Comparison of ENCODE assay signal across 1 cellular context in genomic region chr13:91251573-91251972, GRCh38.
DNase-seq lines count a peak whose midpoint lies in the region; ATAC-seq, FAIRE-seq and TF ChIP-seq lines count a peak whose summit lies in the region.
"Not testable (repeated sequence)": the region's sequence is repeated elsewhere in the genome, so short reads cannot be mapped to it uniquely, and the experiment has no call there.

No MANE protein-coding gene starts in this region.

- BruUV-seq in K562 (replicated peaks; lab: Mats Ljungman, UMichigan), result not testable (repeated sequence)

- not testable (repeated sequence) for TF ChIP-seq CTCF in K562 (IDR thresholded peaks at IDR 0.05 in 2 of 3, conservative IDR thresholded peaks at IDR 0.05 in 1 of 3; ENCODE audit: insufficient read depth in 2 of 3, low read depth in 1 of 3, low read length in 3 of 3)

- H3K36me3 ChIP-seq in K562 (ENCODE audit: control insufficient read depth, insufficient read depth, low read length), result not testable (repeated sequence)

- POLR2A ChIA-PET in K562 (lab: Yijun Ruan, JAX), result interaction anchor here (0.5 kb wide), 1 partner anchor 121 kb away, joined by 3 read pairs; no protein-coding TSS in a partner anchor

- intact Hi-C loops in K562 (cut with micrococcal nuclease), result loop anchor here (10.0 kb wide), 1 partner anchor 483 kb away; no protein-coding TSS in a partner anchor

- H3K79me2 ChIP-seq in K562 (ENCODE audit: control insufficient read depth, insufficient read depth, low read length), result not testable (repeated sequence)

- in situ Hi-C loops in K562 (cut with MboI), result not testable (repeated sequence)

- not testable (repeated sequence) for H3K9ac ChIP-seq in K562 (ENCODE audit: insufficient read depth in 1 of 2, low read depth in 2 of 2, low read length in 2 of 2)

- not testable (repeated sequence) for H3K9me1 ChIP-seq in K562 (ENCODE audit: control insufficient read depth, insufficient read depth, low read length)

- not testable (repeated sequence) for ATAC-seq in K562

- not testable (repeated sequence) for DNase-seq in K562 (ENCODE audit: extremely low read depth in 1 of 4, low spot score in 3 of 4)

- H3K4me3 ChIP-seq in K562, result not testable (repeated sequence)

- H3K4me2 ChIP-seq in K562 (ENCODE audit: insufficient read depth, low read length), result not testable (repeated sequence)

- not testable (repeated sequence) for H2AFZ ChIP-seq in K562 (ENCODE audit: low read depth, low read length)

- not testable (repeated sequence) for H3K27ac ChIP-seq in K562 (ENCODE audit: extremely low read depth, low read depth, low read length)

- CTCF ChIA-PET in K562 (lab: Yijun Ruan, JAX; ENCODE audit: low intra/inter-chr PET ratio), result interaction anchor here (0.9 kb wide), 1 partner anchor 118 kb away, joined by 3 read pairs; no protein-coding TSS in a partner anchor

- WGBS in K562 (ENCODE audit: insufficient coverage, low coverage, missing lambda C conversion rate), result 2% methylated on average over 4 of the region's 4 CpGs

- H3K9me3 ChIP-seq in K562 (replicated peaks; ENCODE audit: control insufficient read depth, insufficient read depth, low read depth, low read length), result not testable (repeated sequence)

- H4K20me1 ChIP-seq in K562 (replicated peaks; ENCODE audit: control insufficient read depth, insufficient read depth, low read length), result not testable (repeated sequence)

- TF ChIP-seq EP300 in K562 (IDR thresholded peaks at IDR 0.05; ENCODE audit: low read length), result not testable (repeated sequence)

- H3K4me1 ChIP-seq in K562 (replicated peaks in 1 of 2; ENCODE audit: control insufficient read depth in 2 of 2, insufficient read depth in 2 of 2, low read length in 2 of 2), result not testable (repeated sequence)

- not testable (repeated sequence) for H3K27me3 ChIP-seq in K562 (ENCODE audit: control insufficient read depth in 2 of 2, insufficient read depth in 2 of 2, low read length in 2 of 2)

- not testable (repeated sequence) for TF ChIP-seq RAD21 in K562 (CRISPR knock-in tag; conservative IDR thresholded peaks at IDR 0.05 in 1 of 2, IDR thresholded peaks at IDR 0.05 in 1 of 2)

- not testable (repeated sequence) for TF ChIP-seq POLR2A in K562 (conservative IDR thresholded peaks at IDR 0.05)

- FAIRE-seq in K562 (lab: Jason Lieb, UNC), result not testable (repeated sequence)

TF ChIP-seq in K562, 482 proteins besides CTCF, POLR2A, EP300 and RAD21:
- TF ChIP-seq ZNF184 (CRISPR knock-in tag; IDR thresholded peaks at IDR 0.05), result 0 out of 2 replicates have a peak, but pooled peaks have one; percentile 16
- TF ChIP-seq TGIF2 (CRISPR knock-in tag; IDR thresholded peaks at IDR 0.05), result 0 out of 2 replicates have a peak, but pooled peaks have one; percentile 58
- TF ChIP-seq, protein P1, sequence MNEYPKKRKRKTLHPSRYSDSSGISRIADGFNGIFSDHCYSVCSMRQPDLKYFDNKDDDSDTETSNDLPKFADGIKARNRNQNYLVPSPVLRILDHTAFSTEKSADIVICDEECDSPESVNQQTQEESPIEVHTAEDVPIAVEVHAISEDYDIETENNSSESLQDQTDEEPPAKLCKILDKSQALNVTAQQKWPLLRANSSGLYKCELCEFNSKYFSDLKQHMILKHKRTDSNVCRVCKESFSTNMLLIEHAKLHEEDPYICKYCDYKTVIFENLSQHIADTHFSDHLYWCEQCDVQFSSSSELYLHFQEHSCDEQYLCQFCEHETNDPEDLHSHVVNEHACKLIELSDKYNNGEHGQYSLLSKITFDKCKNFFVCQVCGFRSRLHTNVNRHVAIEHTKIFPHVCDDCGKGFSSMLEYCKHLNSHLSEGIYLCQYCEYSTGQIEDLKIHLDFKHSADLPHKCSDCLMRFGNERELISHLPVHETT (CRISPR knock-in tag; conservative IDR thresholded peaks at IDR 0.05 in 1 of 2, IDR thresholded peaks at IDR 0.05 in 1 of 2), result peak in 1 of 2 experiments; percentile 78; a peak in 1 of 4 replicates
